ENCODE assay signal across 8 cellular contexts in genomic region chr11:119641991-119642745, GRCh38.
DNase-seq lines count a peak whose midpoint lies in the region; ATAC-seq and TF ChIP-seq lines count a peak whose summit lies in the region.

No MANE protein-coding gene starts in this region.

- WGBS in prostate gland, result 75% methylated on average over 11 of the region's 12 CpGs

- H3K9me3 ChIP-seq in prostate gland (no peaks in the 10 kb centered on the region), ascending aorta (no peaks in the 10 kb centered on the region)

- TF ChIP-seq POLR2A in prostate gland (IDR thresholded peaks at IDR 0.05), result no peak

- H3K27me3 ChIP-seq in GM06990 (replicated peaks; ENCODE audit: control insufficient read depth, insufficient read depth, low read length), result no peaks in the 10 kb centered on the region; the same call in none of the 2 replicates
- no peaks in the 10 kb centered on the region for H3K27me3 ChIP-seq in prostate gland (replicated peaks; ENCODE audit: insufficient read depth)
- no peaks in the 10 kb centered on the region for H3K27me3 ChIP-seq in ascending aorta

- no peak overlapping the region for H3K4me3 ChIP-seq in GM06990 (replicated peaks; ENCODE audit: low read depth, low read length)
- no peak overlapping the region for H3K4me3 ChIP-seq in prostate gland
- no peak overlapping the region for H3K4me3 ChIP-seq in ascending aorta

- in situ Hi-C loops in ACHN (cut with HindIII; ENCODE audit: low pct_ligation_motif_present, low pct_unique_long_range_greater_than_20kb, low sequenced_read_pairs), result no loop called here

- H3K36me3 ChIP-seq in GM06990 (ENCODE audit: control insufficient read depth, insufficient read depth, low read length), result no peaks in the 10 kb centered on the region
- H3K36me3 ChIP-seq in prostate gland, result no peaks in the 10 kb centered on the region
- no peaks in the 10 kb centered on the region for H3K36me3 ChIP-seq in ascending aorta

- peak; percentile 76 for TF ChIP-seq CTCF in GM06990 (IDR thresholded peaks at IDR 0.05; ENCODE audit: insufficient read depth, low read length, poor library complexity, severe bottlenecking)
- TF ChIP-seq CTCF in prostate gland (IDR thresholded peaks at IDR 0.05), result peak in 3 of 4 experiments; percentile 29 to 61 (median 41)
- TF ChIP-seq CTCF in ascending aorta (IDR thresholded peaks at IDR 0.05), result peak in 1 of 3 experiments; percentile 3

- no peak overlapping the region for H3K27ac ChIP-seq in prostate gland
- H3K27ac ChIP-seq in ascending aorta, result no peak overlapping the region

- DNase-seq in ACHN, result peak; percentile 8
- no peak for DNase-seq in GM06990 (ENCODE audit: extremely low read depth, insufficient read length)
- peak; percentile 12 for DNase-seq in NCI-H460 (ENCODE audit: extremely low read depth, low read depth)
- peak; percentile 60 for DNase-seq in dermis blood vessel endothelial cell
- no peak for DNase-seq in prostate gland (ENCODE audit: low spot score)
- DNase-seq in ascending aorta (ENCODE audit: low spot score in 2 of 2), result no peak
- DNase-seq in OCI-M2 (lab: John Stamatoyannopoulos, UW; ENCODE audit: unreplicated experiment), result no peak

- intact Hi-C loops in prostate gland (cut with DNase I) (no loop called here), ascending aorta (cut with DNase I) (no loop called here)

- no peaks in the 10 kb centered on the region for H3K4me1 ChIP-seq in prostate gland (replicated peaks)
- no peaks in the 10 kb centered on the region for H3K4me1 ChIP-seq in ascending aorta

- ATAC-seq in GM21825 (IDR thresholded peaks at IDR 0.05; ENCODE audit: unreplicated experiment), result no peak

Comparison
In these comparisons a context has a peak if more than half of its experiments do, and no peak if none do; other contexts are left out.
1. DNase-seq: peak in ACHN (single experiment), NCI-H460 (single experiment) and dermis blood vessel endothelial cell (single experiment); none in GM06990 (single experiment), prostate gland (single experiment), ascending aorta (0 of 2) and OCI-M2 (single experiment).